12 cellular contexts compared by ENCODE assay signal in the genomic region with DNA sequence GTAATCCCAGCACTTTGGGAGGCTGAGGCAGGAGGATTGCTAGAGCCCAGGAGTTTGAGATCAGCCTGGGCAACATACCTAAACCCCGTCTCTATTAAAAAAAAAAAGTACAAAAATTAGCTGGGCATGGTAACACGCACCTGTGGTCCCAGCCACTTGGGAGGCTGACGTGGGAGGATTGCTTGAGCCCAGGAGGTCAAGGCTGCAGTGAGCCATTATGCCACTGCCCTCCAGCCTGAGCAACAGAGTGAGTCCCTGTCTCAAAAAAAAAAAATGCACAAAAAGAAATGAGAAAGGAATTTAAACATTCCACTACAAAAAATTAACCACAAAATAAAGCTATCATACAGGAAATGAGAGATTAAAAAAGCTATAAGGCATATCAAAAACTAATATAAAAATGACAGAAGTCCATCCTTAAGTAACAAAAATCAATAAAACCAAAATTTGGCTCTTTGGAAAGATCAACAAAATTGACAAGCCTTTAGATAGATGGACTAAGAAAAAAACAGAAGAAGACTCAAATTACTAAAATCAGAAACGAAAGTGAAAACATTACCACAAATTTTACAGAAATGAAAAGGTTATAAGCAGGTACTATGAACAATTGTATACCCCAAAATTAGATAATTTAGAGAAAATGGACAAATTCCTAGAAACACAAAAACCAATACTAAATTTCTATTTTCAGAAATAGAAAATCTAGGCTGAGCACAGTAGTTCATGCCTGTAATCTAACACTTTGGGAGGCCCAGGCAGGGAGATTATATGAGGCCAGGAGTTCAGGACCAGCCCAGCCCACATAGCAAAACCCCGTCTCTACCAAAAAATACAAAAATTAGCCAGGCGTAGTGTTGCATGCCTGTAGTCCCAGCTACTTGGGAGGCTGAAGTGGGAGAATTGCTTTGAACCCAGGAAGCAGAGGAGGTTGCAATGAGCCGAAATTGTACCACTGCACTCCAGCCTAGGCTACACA. TPM values are rescaled to one million over a fixed set of nuclear protein-coding genes. Genes with fewer than 3 reads are reported as not detected.
DNase-seq lines count a peak whose midpoint lies in the region; ATAC-seq and TF ChIP-seq lines count a peak whose summit lies in the region.
"Had no signal": no experiment of that assay in that cellular context is flagged by ENCODE, and none has a peak within 500 bp of the region (broad histone marks: within the 10 kb centered on the region; RNA-seq: fewer than 3 reads in every experiment).

No MANE protein-coding gene starts in this region.

- H3K4me1 Mint-ChIP-seq in T-helper 2 cell treated with Interferon-gamma antibody and Interleukin-4, amounts not matched to agents 5 μg/mL and 100 μg/mL, for 36 hours (ENCODE audit: low read depth) = peaks cover 12% of the 10 kb centered on the region
- peaks cover 4% of the 10 kb centered on the region for H3K4me1 Mint-ChIP-seq in endodermal cell
- peaks cover 0 to 3% (median 0%) of the 10 kb centered on the region in 4 donors for H3K4me1 Mint-ChIP-seq in naive thymus-derived CD8-positive, alpha-beta T cell

- peaks cover 11% of the 10 kb centered on the region for H3K9me3 ChIP-seq in endodermal cell (ENCODE audit: control insufficient read depth, low read length)
- H3K9me3 ChIP-seq: Peyer's patch had no signal

- no peak for DNase-seq in T-helper 2 cell treated with Interferon-gamma antibody and Interleukin-4, amounts not matched to agents 5 μg/mL and 100 μg/mL, for 36 hours (ENCODE audit: low spot score)
- DNase-seq in NK-92 treated with Interleukin-12 subunit alpha and Interleukin-12 subunit beta, amount 100 ng/mL, for 24 hours (lab: John Stamatoyannopoulos, UW) = no peak
- no peak for DNase-seq in endodermal cell
- no peak for DNase-seq in activated naive CD4-positive, alpha-beta T cell treated with anti-CD3 and anti-CD28 coated beads, Interleukin-2, amount 50 U/mL, for 16 hours
- DNase-seq in naive thymus-derived CD8-positive, alpha-beta T cell = no peak
- DNase-seq: hypothalamus, NCI-H187, Peyer's patch, transverse colon had no signal

- WGBS in endodermal cell (ENCODE audit: insufficient coverage in 1 of 2, insufficient read length in 1 of 2), 2 experiments = 86 to 92% methylated on average over 2 to 7 of the region's 7 CpGs

- H3K27ac Mint-ChIP-seq in T-helper 2 cell treated with Interferon-gamma antibody and Interleukin-4, amounts not matched to agents 5 μg/mL and 100 μg/mL, for 36 hours = no peak overlapping the region
- H3K27ac Mint-ChIP-seq in endodermal cell = no peak overlapping the region
- H3K27ac Mint-ChIP-seq in naive thymus-derived CD8-positive, alpha-beta T cell = no peak overlapping the region

- peaks cover 23% of the 10 kb centered on the region for H3K9me3 Mint-ChIP-seq in T-helper 2 cell treated with Interferon-gamma antibody and Interleukin-4, amounts not matched to agents 5 μg/mL and 100 μg/mL, for 36 hours
- peaks cover 22% of the 10 kb centered on the region for H3K9me3 Mint-ChIP-seq in endodermal cell
- peaks cover 0 to 41% (median 19%) of the 10 kb centered on the region in 9 donors for H3K9me3 Mint-ChIP-seq in naive thymus-derived CD8-positive, alpha-beta T cell

- no peak overlapping the region for H3K27ac ChIP-seq in endodermal cell (ENCODE audit: low read depth, low read length)
- H3K27ac ChIP-seq: Peyer's patch, transverse colon had no signal

- peak overlapping the region; percentile 37 for H3K4me3 Mint-ChIP-seq in T-helper 2 cell treated with Interferon-gamma antibody and Interleukin-4, amounts not matched to agents 5 μg/mL and 100 μg/mL, for 36 hours
- H3K4me3 Mint-ChIP-seq in endodermal cell = no peak overlapping the region
- H3K4me3 Mint-ChIP-seq in naive thymus-derived CD8-positive, alpha-beta T cell = no peak overlapping the region

- H3K36me3 ChIP-seq in endodermal cell (ENCODE audit: control insufficient read depth, insufficient read depth, low read length) = no peaks in the 10 kb centered on the region
- H3K36me3 ChIP-seq: Peyer's patch, transverse colon had no signal

- H3K4me1 ChIP-seq in endodermal cell (ENCODE audit: control insufficient read depth, insufficient read depth, low read length) = no peaks in the 10 kb centered on the region
- H3K4me1 ChIP-seq: Peyer's patch, transverse colon had no signal

- H3K9ac ChIP-seq in endodermal cell (ENCODE audit: extremely low read depth, low read length, poor library complexity, severe bottlenecking) = no peak overlapping the region

- peaks cover 5% of the 10 kb centered on the region for H3K36me3 Mint-ChIP-seq in T-helper 2 cell treated with Interferon-gamma antibody and Interleukin-4, amounts not matched to agents 5 μg/mL and 100 μg/mL, for 36 hours (ENCODE audit: low read depth)
- H3K36me3 Mint-ChIP-seq in endodermal cell (ENCODE audit: low read depth) = no peaks in the 10 kb centered on the region
- H3K36me3 Mint-ChIP-seq in naive thymus-derived CD8-positive, alpha-beta T cell = peaks cover 0 to 19% (median 8%) of the 10 kb centered on the region in 3 donors

- H3K27me3 Mint-ChIP-seq in T-helper 2 cell treated with Interferon-gamma antibody and Interleukin-4, amounts not matched to agents 5 μg/mL and 100 μg/mL, for 36 hours (ENCODE audit: low read depth) = peaks cover 41% of the 10 kb centered on the region
- no peaks in the 10 kb centered on the region for H3K27me3 Mint-ChIP-seq in endodermal cell (ENCODE audit: insufficient read depth)
- H3K27me3 Mint-ChIP-seq in naive thymus-derived CD8-positive, alpha-beta T cell = peaks cover 2 to 9% (median 2%) of the 10 kb centered on the region in 5 donors

- no peak for TF ChIP-seq CTCF in endodermal cell (conservative IDR thresholded peaks at IDR 0.05)

- ATAC-seq in GM18508 (IDR thresholded peaks at IDR 0.05; ENCODE audit: insufficient read depth, unreplicated experiment) (peak; percentile 65), GM21381 (IDR thresholded peaks at IDR 0.05; ENCODE audit: unreplicated experiment) (peak; percentile 81), HG03045 (IDR thresholded peaks at IDR 0.05; ENCODE audit: unreplicated experiment) (peak; percentile 55)
- ATAC-seq in naive thymus-derived CD8-positive, alpha-beta T cell = no peak

- POLR2A ChIA-PET in naive thymus-derived CD8-positive, alpha-beta T cell (lab: Charles Lee) = no interaction called here

- no peaks in the 10 kb centered on the region for H3K27me3 ChIP-seq in endodermal cell (ENCODE audit: control insufficient read depth, insufficient read depth, low read length, poor library complexity, severe bottlenecking)
- H3K27me3 ChIP-seq: Peyer's patch, transverse colon had no signal

- no peak overlapping the region for H3K4me3 ChIP-seq in endodermal cell (ENCODE audit: low read length)
- H3K4me3 ChIP-seq: Peyer's patch, transverse colon had no signal

RNA-seq across cellular contexts. Expression of a gene that starts 42.4 kb away (rescaled TPM):
- total RNA-seq in endodermal cell = 1 to 10 TPM in 1 of 2 donors, under 1 TPM in 1; 0.71 to 1.7 TPM
- polyA plus RNA-seq in endodermal cell (2013, experiment 1 of 2) = 3.6 TPM
- polyA plus RNA-seq in endodermal cell (2013, experiment 2 of 2) = 3.5 TPM
- under 1 TPM; 0.55 to 0.60 TPM for total RNA-seq in naive thymus-derived CD8-positive, alpha-beta T cell
- polyA plus RNA-seq in naive thymus-derived CD8-positive, alpha-beta T cell = under 1 TPM in 1 of 3 donors, not detected in 2; 0.05 TPM

Comparison
In these comparisons a context has a peak if more than half of its experiments do, and no peak if none do; other contexts are left out.
1. ATAC-seq: peak in GM18508 (single experiment), GM21381 (single experiment) and HG03045 (single experiment); none in naive thymus-derived CD8-positive, alpha-beta T cell (0 of 2).